In genomic region chr12:132213359-132214160, GRCh38 we compare ENCODE assay signal across 1 cellular context.
TF ChIP-seq lines count a peak whose summit lies in the region.

No MANE protein-coding gene starts in this region.

TF ChIP-seq in HepG2, 621 proteins besides CTCF, POLR2A, EP300 and RAD21 (continued from another document):
- TF ChIP-seq MYPOP (CRISPR knock-in tag; IDR thresholded peaks at IDR 0.05) (no peak), ZNF749 (CRISPR knock-in tag; IDR thresholded peaks at IDR 0.05; ENCODE audit: borderline replicate concordance) (no peak), ZNF12 (CRISPR knock-in tag; IDR thresholded peaks at IDR 0.05) (no peak), ZNF710 (CRISPR knock-in tag; IDR thresholded peaks at IDR 0.05; ENCODE audit: borderline replicate concordance) (no peak), ZNF598 (CRISPR knock-in tag; IDR thresholded peaks at IDR 0.05; ENCODE audit: borderline replicate concordance) (no peak), NFE2 (CRISPR knock-in tag; IDR thresholded peaks at IDR 0.05) (no peak), MEIS1 (CRISPR knock-in tag; IDR thresholded peaks at IDR 0.05; ENCODE audit: borderline replicate concordance) (no peak), KDM5B (CRISPR knock-in tag; IDR thresholded peaks at IDR 0.05; ENCODE audit: borderline replicate concordance) (no peak), HCFC1 (IDR thresholded peaks at IDR 0.05; ENCODE audit: low read depth, low read length) (no peak)
